Comparison of ENCODE assay signal across 8 cellular contexts in genomic region chrX:64975491-64975890, GRCh38. TPM values are rescaled to one million over a fixed set of nuclear protein-coding genes. Genes with fewer than 3 reads are reported as not detected.
DNase-seq lines count a peak whose midpoint lies in the region; ATAC-seq and TF ChIP-seq lines count a peak whose summit lies in the region.

No MANE protein-coding gene starts in this region.

- peak overlapping the region; percentile 32 to 37 for H3K9ac ChIP-seq in duodenal mucosa (ENCODE audit: low read depth in 1 of 2, low read length in 2 of 2)

- peak; percentile 74 for DNase-seq in ELF-1 (ENCODE audit: low read depth, low spot score)
- DNase-seq in WERI-Rb-1: peak; percentile 25
- peak; percentile 47 for DNase-seq in lower lobe of right lung
- peak; percentile 38 for DNase-seq in stimulated activated CD8-positive, alpha-beta memory T cell treated with anti-CD3 and anti-CD28 coated beads, Interleukin-4, amount 100 ng/mL, for 48 hours
- no peak for DNase-seq in NCI-H1092 (lab: John Stamatoyannopoulos, UW)

- no peak for TF ChIP-seq CTCF in WERI-Rb-1 (IDR thresholded peaks at IDR 0.05; ENCODE audit: low read depth, low read length)
- no peak for TF ChIP-seq CTCF in lower lobe of right lung (IDR thresholded peaks at IDR 0.05)

- H3K27ac ChIP-seq in WERI-Rb-1: peak overlapping the region; percentile 10; the same call in 1 of the 2 replicates
- no peak overlapping the region for H3K27ac ChIP-seq in duodenal mucosa (ENCODE audit: low read depth, low read length)
- H3K27ac ChIP-seq in lower lobe of right lung: no peak overlapping the region

- H3K4me3 ChIP-seq in WERI-Rb-1 (ENCODE audit: low read depth, low read length) (peak overlapping the region; percentile 59), duodenal mucosa (ENCODE audit: low read depth in 1 of 2, low read length in 2 of 2) (peak overlapping the region; percentile 81 to 84), lower lobe of right lung (peak overlapping the region; percentile 64)

- H3K4me1 ChIP-seq in duodenal mucosa (ENCODE audit: control insufficient read depth in 1 of 2, insufficient read depth in 2 of 2, low read length in 2 of 2) (no peaks in the 10 kb centered on the region), lower lobe of right lung (peaks cover 6% of the 10 kb centered on the region)

- intact Hi-C loops in lower lobe of right lung (cut with DNase I): no loop called here

- H3K27me3 ChIP-seq in WERI-Rb-1 (ENCODE audit: insufficient read depth, low read depth, severe bottlenecking) (peaks cover 21% of the 10 kb centered on the region), duodenal mucosa (ENCODE audit: control insufficient read depth in 1 of 2, insufficient read depth in 2 of 2, low read length in 2 of 2) (no peaks in the 10 kb centered on the region), lower lobe of right lung (ENCODE audit: low read depth) (no peaks in the 10 kb centered on the region)

- peak; percentile 25 for ATAC-seq in HG03045 (IDR thresholded peaks at IDR 0.05; ENCODE audit: unreplicated experiment)
- peak; percentile 70 to 71 for ATAC-seq in lower lobe of right lung
- no peak for ATAC-seq in GM21390 (IDR thresholded peaks at IDR 0.05; ENCODE audit: unreplicated experiment)

- H3K36me3 ChIP-seq in WERI-Rb-1 (no peaks in the 10 kb centered on the region), duodenal mucosa (ENCODE audit: control insufficient read depth in 1 of 2, insufficient read depth in 2 of 2, low read length in 2 of 2) (no peaks in the 10 kb centered on the region), lower lobe of right lung (no peaks in the 10 kb centered on the region)

- H3K9me3 ChIP-seq in WERI-Rb-1 (ENCODE audit: severe bottlenecking): no peaks in the 10 kb centered on the region
- no peaks in the 10 kb centered on the region for H3K9me3 ChIP-seq in duodenal mucosa (ENCODE audit: control insufficient read depth in 1 of 2, low read length in 2 of 2)
- no peaks in the 10 kb centered on the region for H3K9me3 ChIP-seq in lower lobe of right lung

RNA-seq across cellular contexts. Expression of gene ZC4H2, which starts 0.8 kb away (rescaled TPM):
- 7.1 TPM for total RNA-seq in lower lobe of right lung

RNA-seq across cellular contexts. Expression of gene ZC3H12B, which starts 59.1 kb away (rescaled TPM):
- 1.6 TPM for total RNA-seq in lower lobe of right lung
